13 cellular contexts compared by ENCODE assay signal in genomic region chr14:102902523-102903247, GRCh38. TPM values are rescaled to one million over a fixed set of nuclear protein-coding genes. Genes with fewer than 3 reads are reported as not detected.
DNase-seq lines count a peak whose midpoint lies in the region; ATAC-seq, FAIRE-seq and TF ChIP-seq lines count a peak whose summit lies in the region.
"Had no signal": no experiment of that assay in that cellular context is flagged by ENCODE, and none has a peak within 500 bp of the region (broad histone marks: within the 10 kb centered on the region; RNA-seq: fewer than 3 reads in every experiment).

No MANE protein-coding gene starts in this region.

- H3K27ac ChIP-seq in WERI-Rb-1 (peak overlapping the region; percentile 65), neural progenitor cell (no peak overlapping the region)
- H3K27ac ChIP-seq: pancreas had no signal

- H2AFZ ChIP-seq in neural progenitor cell (replicated peaks), result no peak overlapping the region

- H3K36me3 Mint-ChIP-seq in T-helper 1 cell treated with Interleukin-12 subunit alpha and Interleukin-12 subunit beta and Interleukin-4 antibody, amounts not matched to agents 30 μg/mL and 1 μg/mL, for 36 hours (ENCODE audit: low read depth), result peaks cover 42% of the 10 kb centered on the region
- peaks cover 30% of the 10 kb centered on the region for H3K36me3 Mint-ChIP-seq in neural progenitor cell

- H3K4me3 ChIP-seq in WERI-Rb-1 (ENCODE audit: low read depth, low read length) (no peak overlapping the region), neural progenitor cell (no peak overlapping the region)
- H3K4me3 ChIP-seq: pancreas had no signal

- FAIRE-seq in GM12892 (lab: Jason Lieb, UNC) (no peak), RCC 7860 (lab: Jason Lieb, UNC) (no peak)
- FAIRE-seq: pancreas had no signal

- no peaks in the 10 kb centered on the region for H3K4me1 ChIP-seq in neural progenitor cell
- H3K4me1 ChIP-seq: pancreas had no signal

- no peak for ATAC-seq in HG02973 (IDR thresholded peaks at IDR 0.05; ENCODE audit: unreplicated experiment)
- ATAC-seq: pancreas had no signal

- peak overlapping the region; percentile 45 for H3K27ac Mint-ChIP-seq in T-helper 1 cell treated with Interleukin-12 subunit alpha and Interleukin-12 subunit beta and Interleukin-4 antibody, amounts not matched to agents 30 μg/mL and 1 μg/mL, for 36 hours
- no peak overlapping the region for H3K27ac Mint-ChIP-seq in neural progenitor cell

- H3K4me2 ChIP-seq in neural progenitor cell, result no peak overlapping the region

- H3K79me2 ChIP-seq in neural progenitor cell (ENCODE audit: low read depth), result no peaks in the 10 kb centered on the region

- no peak overlapping the region for H3K4me3 Mint-ChIP-seq in T-helper 1 cell treated with Interleukin-12 subunit alpha and Interleukin-12 subunit beta and Interleukin-4 antibody, amounts not matched to agents 30 μg/mL and 1 μg/mL, for 36 hours
- peak overlapping the region; percentile 9 for H3K4me3 Mint-ChIP-seq in neural progenitor cell

- H3K36me3 ChIP-seq in WERI-Rb-1, result peaks cover 33% of the 10 kb centered on the region
- peaks cover 6% of the 10 kb centered on the region for H3K36me3 ChIP-seq in neural progenitor cell
- H3K36me3 ChIP-seq: pancreas had no signal

- no peak overlapping the region for H3K9ac ChIP-seq in neural progenitor cell

- H3K9me3 ChIP-seq in WERI-Rb-1 (ENCODE audit: severe bottlenecking) (no peaks in the 10 kb centered on the region), neural progenitor cell (ENCODE audit: low read depth) (no peaks in the 10 kb centered on the region)
- H3K9me3 ChIP-seq: pancreas had no signal

- H3K4me1 Mint-ChIP-seq in T-helper 1 cell treated with Interleukin-12 subunit alpha and Interleukin-12 subunit beta and Interleukin-4 antibody, amounts not matched to agents 30 μg/mL and 1 μg/mL, for 36 hours (ENCODE audit: low read depth), result peaks cover 25% of the 10 kb centered on the region
- H3K4me1 Mint-ChIP-seq in neural progenitor cell, result peaks cover 9% of the 10 kb centered on the region

- no peaks in the 10 kb centered on the region for H4K20me1 ChIP-seq in neural progenitor cell (ENCODE audit: low read depth)

- no peaks in the 10 kb centered on the region for H3F3A ChIP-seq in neural progenitor cell (ENCODE audit: low read depth)

- no peak for TF ChIP-seq POLR2A in GM12892 (IDR thresholded peaks at IDR 0.05; ENCODE audit: low read depth, low read length)

- DNase-seq in T-helper 1 cell (no peak), GM10266 (ENCODE audit: extremely low spot score) (peak; percentile 22), WERI-Rb-1 (peak; percentile 74), neural progenitor cell (ENCODE audit: low spot score) (no peak), GM12892 (ENCODE audit: insufficient read length) (no peak), RCC 7860 (ENCODE audit: low spot score) (no peak)
- DNase-seq: amygdala, mesenchymal stem cell, pancreas had no signal

- no peaks in the 10 kb centered on the region for H3K27me3 Mint-ChIP-seq in T-helper 1 cell treated with Interleukin-12 subunit alpha and Interleukin-12 subunit beta and Interleukin-4 antibody, amounts not matched to agents 30 μg/mL and 1 μg/mL, for 36 hours (ENCODE audit: low read depth)
- H3K27me3 Mint-ChIP-seq in neural progenitor cell (ENCODE audit: insufficient read depth, low read depth), result peaks cover 2% of the 10 kb centered on the region

- H3K27me3 ChIP-seq in WERI-Rb-1 (ENCODE audit: insufficient read depth, low read depth, severe bottlenecking), result no peaks in the 10 kb centered on the region
- no peaks in the 10 kb centered on the region for H3K27me3 ChIP-seq in neural progenitor cell
- H3K27me3 ChIP-seq: pancreas had no signal

- no peaks in the 10 kb centered on the region for H3K9me3 Mint-ChIP-seq in T-helper 1 cell treated with Interleukin-12 subunit alpha and Interleukin-12 subunit beta and Interleukin-4 antibody, amounts not matched to agents 30 μg/mL and 1 μg/mL, for 36 hours
- peaks cover 5% of the 10 kb centered on the region for H3K9me3 Mint-ChIP-seq in neural progenitor cell

- TF ChIP-seq CTCF in GM10266 (IDR thresholded peaks at IDR 0.05; ENCODE audit: control insufficient read depth, insufficient read depth, low read depth, missing control alignments) (no peak), WERI-Rb-1 (IDR thresholded peaks at IDR 0.05; ENCODE audit: low read depth, low read length) (peak; percentile 21; the same call in 1 of the 2 replicates), neural progenitor cell (IDR thresholded peaks at IDR 0.05) (no peak)

RNA-seq across cellular contexts. Expression of gene AMN, which starts 19.8 kb away (rescaled TPM):
- total RNA-seq in neural progenitor cell (ENCODE audit: low replicate concordance), result 0.28 TPM in 1 of 2 replicates, not detected in the other
- 0.15 TPM for polyA plus RNA-seq in GM12892 (2012; ENCODE audit: missing spikeins)
- total RNA-seq: H4, HT1080 had no signal

Comparison
In these comparisons a context has a peak if more than half of its experiments do, and no peak if none do; other contexts are left out.
1. DNase-seq: peak in GM10266 (single experiment) and WERI-Rb-1 (single experiment); none in T-helper 1 cell (0 of 5), neural progenitor cell (single experiment), GM12892 (single experiment) and RCC 7860 (single experiment).